Comparison of ENCODE assay signal across 10 cellular contexts in genomic region chr9:104969116-104969515, GRCh38. TPM values are rescaled to one million over a fixed set of nuclear protein-coding genes. Genes with fewer than 3 reads are reported as not detected.
A peak's percentile ranks its signal among the peaks of the same experiment; 100 is the strongest.
DNase-seq lines count a peak whose midpoint lies in the region; ATAC-seq and TF ChIP-seq lines count a peak whose summit lies in the region.
"Had no signal": no experiment of that assay in that cellular context is flagged by ENCODE, and none has a peak within 500 bp of the region (broad histone marks: within the 10 kb centered on the region; RNA-seq: fewer than 3 reads in every experiment).

No MANE protein-coding gene starts in this region.

- H3K36me3 ChIP-seq in HCT116 (ENCODE audit: control insufficient read depth in 1 of 2, insufficient read depth in 2 of 2, low read length in 2 of 2) = no peaks in the 10 kb centered on the region
- no peaks in the 10 kb centered on the region for H3K36me3 ChIP-seq in sigmoid colon

- H3K27me3 ChIP-seq in HCT116 (ENCODE audit: insufficient read depth, low read length) (no peaks in the 10 kb centered on the region), right cardiac atrium (ENCODE audit: control insufficient read depth, insufficient read depth) (no peaks in the 10 kb centered on the region), sigmoid colon (no peaks in the 10 kb centered on the region)
- H3K27me3 ChIP-seq: foreskin keratinocyte had no signal

- DNase-seq in HCT116 (ENCODE audit: low read depth, low spot score) (no peak), right cardiac atrium (no peak), sigmoid colon (no peak), NCI-H524 (lab: John Stamatoyannopoulos, UW) (no peak), occipital lobe (lab: John Stamatoyannopoulos, UW) (no peak), HuH-7.5 (ENCODE audit: low spot score) (no peak), HPDE6-E6E7 (ENCODE audit: extremely low spot score) (no peak)
- no peak for DNase-seq in activated CD8-positive, alpha-beta T cell treated with anti-CD3 and anti-CD28 coated beads, Interleukin-2, amount 10 ng/mL, durations not matched to agents 7 days and 5 days
- DNase-seq: activated CD4-positive, alpha-beta T cell treated with anti-CD3 and anti-CD28 coated beads, Interleukin-2, amount 50 U/mL, for 48 hours had no signal

- no peaks in the 10 kb centered on the region for H3K36me3 Mint-ChIP-seq in activated CD8-positive, alpha-beta T cell treated with anti-CD3 and anti-CD28 coated beads, Interleukin-2, amount 10 ng/mL, durations not matched to agents 7 days and 5 days (ENCODE audit: low read depth)

- H3K4me3 ChIP-seq in HCT116 (replicated peaks in 1 of 2; ENCODE audit: low read depth in 1 of 2, low read length in 2 of 2) (no peak overlapping the region; a peak in 1 of 4 replicates), right cardiac atrium (ENCODE audit: low read length) (no peak overlapping the region), sigmoid colon (peak overlapping the region in 1 of 4 donors; percentile 74)

- no peak for TF ChIP-seq RAD21 in HCT116 (IDR thresholded peaks at IDR 0.05; ENCODE audit: low read depth)

- no peaks in the 10 kb centered on the region for H3K79me2 ChIP-seq in HCT116 (ENCODE audit: insufficient read depth, low read length)

- no peaks in the 10 kb centered on the region for H4K20me1 ChIP-seq in HCT116 (ENCODE audit: insufficient read depth)

- POLR2A ChIA-PET in HCT116 (lab: Charles Lee) = interaction anchor here (1.4 kb wide), 1 partner anchor 43 kb away, joined by 4 read pairs; no protein-coding TSS in a partner anchor
- POLR2A ChIA-PET in activated CD8-positive, alpha-beta T cell treated with anti-CD3 and anti-CD28 coated beads, Interleukin-2, amount 10 ng/mL, durations not matched to agents 7 days and 5 days (lab: Charles Lee) = no interaction called here

- H3K4me1 Mint-ChIP-seq in activated CD8-positive, alpha-beta T cell treated with anti-CD3 and anti-CD28 coated beads, Interleukin-2, amount 10 ng/mL, durations not matched to agents 7 days and 5 days (ENCODE audit: low read depth) = peaks cover 12% of the 10 kb centered on the region

- intact Hi-C loops in HCT116 (cut with micrococcal nuclease) (no loop called here), right cardiac atrium (cut with DNase I) (loop anchor here in 2 of 4 donors (2.0 to 5.0 kb wide), 2 partner anchors 22 to 42 kb away; partner anchors contain the start of gene ABCA1 (in 1 of the 2)), sigmoid colon (cut with DNase I) (loop anchor here (2.0 kb wide), 2 partner anchors 188 to 276 kb away; partner anchors contain the start of gene SLC44A1)

- H3K4me3 Mint-ChIP-seq in activated CD8-positive, alpha-beta T cell treated with anti-CD3 and anti-CD28 coated beads, Interleukin-2, amount 10 ng/mL, durations not matched to agents 7 days and 5 days = peak overlapping the region; percentile 87

- ATAC-seq in HCT116 (no peak), right cardiac atrium (no peak)
- no peak for ATAC-seq in activated CD8-positive, alpha-beta T cell treated with anti-CD3 and anti-CD28 coated beads, Interleukin-2, amount 10 ng/mL, durations not matched to agents 7 days and 5 days

- no peak for TF ChIP-seq CTCF in HCT116 (IDR thresholded peaks at IDR 0.05 in 2 of 3, conservative IDR thresholded peaks at IDR 0.05 in 1 of 3; ENCODE audit: borderline replicate concordance in 1 of 3, insufficient read depth in 1 of 3, low read depth in 2 of 3, low read length in 2 of 3)
- no peak for TF ChIP-seq CTCF in sigmoid colon (IDR thresholded peaks at IDR 0.05)

- BruUV-seq in HCT116 (replicated peaks; lab: Mats Ljungman, UMichigan) = no TSS peak

- H3K27ac ChIP-seq in HCT116 (ENCODE audit: low read depth, low read length) (no peak overlapping the region), right cardiac atrium (ENCODE audit: low read length) (peak overlapping the region; percentile 21), sigmoid colon (peak overlapping the region; percentile 85 to 98 (median 94))
- H3K27ac ChIP-seq: foreskin keratinocyte had no signal

- H3K4me1 ChIP-seq in HCT116 (ENCODE audit: control insufficient read depth in 1 of 2, insufficient read depth in 2 of 2, low read length in 2 of 2) (peaks cover 4 to 14% of the 10 kb centered on the region in 2 experiments; a peak in 2 of 4 replicates), right cardiac atrium (ENCODE audit: control insufficient read depth, insufficient read depth, low read length) (no peaks in the 10 kb centered on the region), sigmoid colon (peaks cover 0 to 40% (median 30%) of the 10 kb centered on the region in 4 donors)
- H3K4me1 ChIP-seq: foreskin keratinocyte had no signal

- H3K9ac ChIP-seq in HCT116 (ENCODE audit: low read length) = no peak overlapping the region

- H3K27me3 Mint-ChIP-seq in activated CD8-positive, alpha-beta T cell treated with anti-CD3 and anti-CD28 coated beads, Interleukin-2, amount 10 ng/mL, durations not matched to agents 7 days and 5 days (ENCODE audit: low read depth) = peaks cover 26% of the 10 kb centered on the region

- no peaks in the 10 kb centered on the region for H3K9me3 Mint-ChIP-seq in activated CD8-positive, alpha-beta T cell treated with anti-CD3 and anti-CD28 coated beads, Interleukin-2, amount 10 ng/mL, durations not matched to agents 7 days and 5 days (ENCODE audit: insufficient read depth)

- 64% methylated on average over 4 of the region's 4 CpGs for WGBS in right cardiac atrium
- WGBS in sigmoid colon, 2 donors = 71 to 75% methylated on average over 4 of the region's 4 CpGs

- RAD21 ChIA-PET in HCT116 (lab: Charles Lee; ENCODE audit: low non-redundant PET in 1 of 2, low total read pairs in 2 of 2, uncharacterized antibody in 2 of 2, unreplicated experiment in 2 of 2) = no interaction called here

- no peaks in the 10 kb centered on the region for H3K9me2 ChIP-seq in HCT116 (ENCODE audit: insufficient read depth)

- H3K4me2 ChIP-seq in HCT116 (ENCODE audit: low read length) = peak overlapping the region; percentile 73

- no peak for TF ChIP-seq EP300 in sigmoid colon (IDR thresholded peaks at IDR 0.05)

- H2AFZ ChIP-seq in HCT116 (ENCODE audit: low read depth, low read length, poor library complexity, severe bottlenecking) = no peak overlapping the region

- TF ChIP-seq POLR2A in HCT116 (IDR thresholded peaks at IDR 0.05; ENCODE audit: borderline replicate concordance, extremely low read depth, insufficient read depth, insufficient read length) (no peak), sigmoid colon (IDR thresholded peaks at IDR 0.05) (no peak)

- no peak overlapping the region for H3K27ac Mint-ChIP-seq in activated CD8-positive, alpha-beta T cell treated with anti-CD3 and anti-CD28 coated beads, Interleukin-2, amount 10 ng/mL, durations not matched to agents 7 days and 5 days

- CTCF ChIA-PET in HCT116 (lab: Charles Lee) = no interaction called here
- CTCF ChIA-PET in activated CD8-positive, alpha-beta T cell treated with anti-CD3 and anti-CD28 coated beads, Interleukin-2, amount 10 ng/mL, durations not matched to agents 7 days and 5 days (lab: Charles Lee) = interaction anchor here (1.4 kb wide), 1 partner anchor 22 kb away, joined by 4 read pairs; no protein-coding TSS in a partner anchor

- no peaks in the 10 kb centered on the region for H3K9me3 ChIP-seq in HCT116 (ENCODE audit: control insufficient read depth in 1 of 2, insufficient read depth in 1 of 2, low read depth in 1 of 2, low read length in 2 of 2)
- H3K9me3 ChIP-seq in right cardiac atrium (ENCODE audit: control insufficient read depth, low read length) = no peaks in the 10 kb centered on the region
- H3K9me3 ChIP-seq in sigmoid colon = no peaks in the 10 kb centered on the region

TF ChIP-seq in HCT116, 20 proteins besides CTCF, POLR2A, EP300 and RAD21:
- TF ChIP-seq ZBTB33 (IDR thresholded peaks at IDR 0.05; ENCODE audit: extremely low read depth, insufficient replicate concordance, low read length) (no peak), ATF3 (IDR thresholded peaks at IDR 0.05) (no peak), YY1 (IDR thresholded peaks at IDR 0.05; ENCODE audit: extremely low read depth, insufficient replicate concordance, low read depth, low read length) (no peak), FOSL1 (IDR thresholded peaks at IDR 0.05; ENCODE audit: low read depth) (no peak), EZH2phosphoT487 (IDR thresholded peaks at IDR 0.05; ENCODE audit: borderline replicate concordance) (no peak), ZFX (IDR thresholded peaks at IDR 0.05) (no peak), JUND (IDR thresholded peaks at IDR 0.05) (no peak), MAX (IDR thresholded peaks at IDR 0.05) (no peak), ZNF274 (IDR thresholded peaks at IDR 0.05; ENCODE audit: low read depth, low read length) (no peak)

RNA-seq across cellular contexts. Expression of gene ABCA1, which starts 41.2 kb away (rescaled TPM):
- total RNA-seq in HCT116 (2021; ENCODE audit: unreplicated experiment) (0.89 TPM), right cardiac atrium (10 to 100 TPM in 2 of 4 donors, 1 to 10 TPM in 2; 6.3 to 14.2 (median 9.2) TPM), sigmoid colon (100 to 1,000 TPM in 1 of 4 donors, 10 to 100 TPM in 3; 76.7 to 110 (median 91.3) TPM), occipital lobe (27.3 TPM)
- 0.25 and 0.29 TPM in 2 replicates for polyA plus RNA-seq in HCT116 (2012)
- total RNA-seq in activated CD8-positive, alpha-beta T cell treated with anti-CD3 and anti-CD28 coated beads, Interleukin-2, amount 10 ng/mL, durations not matched to agents 7 days and 5 days = under 1 TPM in 1 of 2 experiments, not detected in 1; 0.03 TPM
- polyA plus RNA-seq in right cardiac atrium (3.5 TPM), sigmoid colon (1 to 10 TPM; 2.4 to 7.4 (median 4.9) TPM)
